ENCODE assay signal across 1 cellular context in genomic region chr2:169694894-169695260, GRCh38.
TF ChIP-seq lines count a peak whose summit lies in the region.

No MANE protein-coding gene starts in this region.

TF ChIP-seq in GM12878, 131 proteins besides CTCF, POLR2A, EP300 and RAD21:
- TF ChIP-seq SMAD1 (IDR thresholded peaks at IDR 0.05; ENCODE audit: low read depth, partially characterized antibody) (no peak), NFYA (IDR thresholded peaks at IDR 0.05; ENCODE audit: borderline replicate concordance, low read depth, low read length) (no peak), SP1 (IDR thresholded peaks at IDR 0.05; ENCODE audit: low read depth, low read length) (no peak), ASH2L (IDR thresholded peaks at IDR 0.05; ENCODE audit: borderline replicate concordance, low read depth) (no peak), HSF1 (IDR thresholded peaks at IDR 0.05; ENCODE audit: low read depth, low read length) (no peak), ZSCAN29 (IDR thresholded peaks at IDR 0.05) (no peak), RELA (IDR thresholded peaks at IDR 0.05; ENCODE audit: borderline replicate concordance, partially characterized antibody) (no peak), PML (IDR thresholded peaks at IDR 0.05; ENCODE audit: low read length) (no peak), RBBP5 (conservative IDR thresholded peaks at IDR 0.05) (no peak), TAF1 (IDR thresholded peaks at IDR 0.05; ENCODE audit: borderline replicate concordance, low read depth, low read length) (no peak), ESRRA (IDR thresholded peaks at IDR 0.05; ENCODE audit: low read length) (no peak), SREBF2 (IDR thresholded peaks at IDR 0.05; ENCODE audit: low read length) (no peak), IKZF1 (conservative IDR thresholded peaks at IDR 0.05) (no peak)
TF ChIP-seq in GM12878: peak in this region for 0.
